ENCODE assay signal across 1 cellular context in the genomic region with DNA sequence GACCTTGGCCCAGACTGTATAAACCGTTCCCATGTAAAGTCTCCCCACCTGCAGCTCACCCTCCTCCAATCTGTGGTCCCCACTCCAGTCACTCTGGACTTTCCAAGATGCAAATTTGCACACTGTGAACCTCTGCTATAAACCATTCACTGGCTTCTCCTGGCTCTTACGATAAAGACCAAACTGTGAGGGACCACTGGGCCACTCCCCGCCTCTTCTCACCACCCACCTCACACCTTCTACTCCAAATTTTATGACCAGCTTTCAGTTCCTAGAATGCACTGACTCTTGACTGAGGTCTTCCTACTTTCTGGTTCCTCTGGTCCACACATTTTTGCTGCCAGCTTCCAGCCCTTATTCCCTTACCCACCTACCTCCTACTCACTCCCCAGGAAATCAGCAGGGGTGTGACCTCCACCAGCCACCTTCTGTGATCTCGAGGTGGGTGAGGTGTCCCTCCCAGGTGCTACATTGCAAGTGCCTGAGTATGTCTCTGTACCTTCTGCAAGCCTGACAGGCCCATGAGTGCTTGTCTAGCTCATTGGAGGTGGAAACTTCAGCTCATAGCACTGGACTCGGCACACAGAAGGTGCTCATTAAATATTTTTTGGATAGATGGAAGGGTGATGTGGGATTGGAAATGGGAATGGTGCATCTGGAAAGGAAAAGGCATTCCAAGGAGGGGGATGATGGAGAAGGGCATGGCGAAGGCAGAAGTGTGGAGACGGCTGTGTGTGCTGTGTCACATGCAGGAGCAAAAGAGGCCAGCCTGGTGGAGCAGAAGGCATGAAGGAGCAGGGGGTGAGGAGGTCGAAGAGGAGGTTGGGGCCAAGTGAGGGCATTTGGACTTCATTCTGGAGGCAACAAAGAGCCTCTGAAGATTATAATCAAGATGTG.
TF ChIP-seq lines count a peak whose summit lies in the region.

No MANE protein-coding gene starts in this region.

TF ChIP-seq in K562, 482 proteins besides CTCF, POLR2A, EP300 and RAD21 (continued from another document and continues in another):
- TF ChIP-seq, protein P1, sequence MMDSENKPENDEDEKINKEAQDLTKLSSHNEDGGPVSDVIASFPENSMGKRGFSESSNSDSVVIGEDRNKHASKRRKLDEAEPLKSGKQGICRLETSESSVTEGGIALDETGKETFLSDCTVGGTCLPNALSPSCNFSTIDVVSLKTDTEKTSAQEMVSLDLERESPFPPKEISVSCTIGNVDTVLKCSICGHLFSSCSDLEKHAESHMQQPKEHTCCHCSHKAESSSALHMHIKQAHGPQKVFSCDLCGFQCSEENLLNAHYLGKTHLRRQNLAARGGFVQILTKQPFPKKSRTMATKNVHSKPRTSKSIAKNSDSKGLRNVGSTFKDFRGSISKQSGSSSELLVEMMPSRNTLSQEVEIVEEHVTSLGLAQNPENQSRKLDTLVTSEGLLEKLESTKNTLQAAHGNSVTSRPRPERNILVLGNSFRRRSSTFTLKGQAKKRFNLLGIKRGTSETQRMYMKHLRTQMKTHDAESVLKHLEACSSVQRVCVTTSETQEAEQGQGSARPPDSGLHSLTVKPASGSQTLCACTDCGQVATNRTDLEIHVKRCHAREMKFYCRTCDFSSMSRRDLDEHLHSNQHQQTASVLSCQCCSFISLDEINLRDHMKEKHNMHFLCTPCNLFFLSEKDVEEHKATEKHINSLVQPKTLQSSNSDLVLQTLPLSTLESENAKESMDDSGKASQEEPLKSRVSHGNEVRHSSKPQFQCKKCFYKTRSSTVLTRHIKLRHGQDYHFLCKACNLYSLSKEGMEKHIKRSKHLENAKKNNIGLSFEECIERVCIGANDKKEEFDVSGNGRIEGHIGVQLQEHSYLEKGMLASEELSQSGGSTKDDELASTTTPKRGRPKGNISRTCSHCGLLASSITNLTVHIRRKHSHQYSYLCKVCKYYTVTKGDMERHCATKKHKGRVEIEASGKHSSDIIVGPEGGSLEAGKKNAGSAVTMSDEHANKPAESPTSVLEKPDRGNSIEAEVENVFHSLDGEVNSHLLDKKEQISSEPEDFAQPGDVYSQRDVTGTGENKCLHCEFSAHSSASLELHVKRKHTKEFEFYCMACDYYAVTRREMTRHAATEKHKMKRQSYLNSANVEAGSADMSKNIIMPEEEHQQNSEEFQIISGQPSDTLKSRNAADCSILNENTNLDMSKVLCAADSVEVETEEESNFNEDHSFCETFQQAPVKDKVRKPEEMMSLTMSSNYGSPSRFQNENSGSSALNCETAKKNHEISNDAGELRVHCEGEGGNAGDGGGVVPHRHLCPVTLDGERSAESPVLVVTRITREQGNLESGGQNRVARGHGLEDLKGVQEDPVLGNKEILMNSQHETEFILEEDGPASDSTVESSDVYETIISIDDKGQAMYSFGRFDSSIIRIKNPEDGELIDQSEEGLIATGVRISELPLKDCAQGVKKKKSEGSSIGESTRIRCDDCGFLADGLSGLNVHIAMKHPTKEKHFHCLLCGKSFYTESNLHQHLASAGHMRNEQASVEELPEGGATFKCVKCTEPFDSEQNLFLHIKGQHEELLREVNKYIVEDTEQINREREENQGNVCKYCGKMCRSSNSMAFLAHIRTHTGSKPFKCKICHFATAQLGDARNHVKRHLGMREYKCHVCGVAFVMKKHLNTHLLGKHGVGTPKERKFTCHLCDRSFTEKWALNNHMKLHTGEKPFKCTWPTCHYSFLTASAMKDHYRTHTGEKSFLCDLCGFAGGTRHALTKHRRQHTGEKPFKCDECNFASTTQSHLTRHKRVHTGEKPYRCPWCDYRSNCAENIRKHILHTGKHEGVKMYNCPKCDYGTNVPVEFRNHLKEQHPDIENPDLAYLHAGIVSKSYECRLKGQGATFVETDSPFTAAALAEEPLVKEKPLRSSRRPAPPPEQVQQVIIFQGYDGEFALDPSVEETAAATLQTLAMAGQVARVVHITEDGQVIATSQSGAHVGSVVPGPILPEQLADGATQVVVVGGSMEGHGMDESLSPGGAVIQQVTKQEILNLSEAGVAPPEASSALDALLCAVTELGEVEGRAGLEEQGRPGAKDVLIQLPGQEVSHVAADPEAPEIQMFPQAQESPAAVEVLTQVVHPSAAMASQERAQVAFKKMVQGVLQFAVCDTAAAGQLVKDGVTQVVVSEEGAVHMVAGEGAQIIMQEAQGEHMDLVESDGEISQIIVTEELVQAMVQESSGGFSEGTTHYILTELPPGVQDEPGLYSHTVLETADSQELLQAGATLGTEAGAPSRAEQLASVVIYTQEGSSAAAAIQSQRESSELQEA (IDR thresholded peaks at IDR 0.05; ENCODE audit: low read depth): no peak
- no peak for TF ChIP-seq ZNF121 (CRISPR knock-in tag; conservative IDR thresholded peaks at IDR 0.05)
- TF ChIP-seq, protein P2, sequence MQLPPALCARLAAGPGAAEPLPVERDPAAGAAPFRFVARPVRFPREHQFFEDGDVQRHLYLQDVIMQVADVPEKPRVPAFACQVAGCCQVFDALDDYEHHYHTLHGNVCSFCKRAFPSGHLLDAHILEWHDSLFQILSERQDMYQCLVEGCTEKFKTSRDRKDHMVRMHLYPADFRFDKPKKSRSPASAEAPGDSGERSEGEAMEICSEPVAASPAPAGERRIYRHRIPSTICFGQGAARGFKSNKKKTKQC (CRISPR knock-in tag; IDR thresholded peaks at IDR 0.05): no peak
- no peak for TF ChIP-seq FOXA1 (IDR thresholded peaks at IDR 0.05; ENCODE audit: borderline replicate concordance)
- peak; percentile 62 for TF ChIP-seq ZNF766 (CRISPR knock-in tag; conservative IDR thresholded peaks at IDR 0.05)
- TF ChIP-seq PTBP1 (IDR thresholded peaks at IDR 0.05; ENCODE audit: low read depth, low read length): no peak
- no peak for TF ChIP-seq PCBP1 (IDR thresholded peaks at IDR 0.05; ENCODE audit: low read depth, low read length, poor library complexity, severe bottlenecking)
- TF ChIP-seq CTBP1 (IDR thresholded peaks at IDR 0.05; ENCODE audit: borderline replicate concordance): no peak
- TF ChIP-seq, protein P3, sequence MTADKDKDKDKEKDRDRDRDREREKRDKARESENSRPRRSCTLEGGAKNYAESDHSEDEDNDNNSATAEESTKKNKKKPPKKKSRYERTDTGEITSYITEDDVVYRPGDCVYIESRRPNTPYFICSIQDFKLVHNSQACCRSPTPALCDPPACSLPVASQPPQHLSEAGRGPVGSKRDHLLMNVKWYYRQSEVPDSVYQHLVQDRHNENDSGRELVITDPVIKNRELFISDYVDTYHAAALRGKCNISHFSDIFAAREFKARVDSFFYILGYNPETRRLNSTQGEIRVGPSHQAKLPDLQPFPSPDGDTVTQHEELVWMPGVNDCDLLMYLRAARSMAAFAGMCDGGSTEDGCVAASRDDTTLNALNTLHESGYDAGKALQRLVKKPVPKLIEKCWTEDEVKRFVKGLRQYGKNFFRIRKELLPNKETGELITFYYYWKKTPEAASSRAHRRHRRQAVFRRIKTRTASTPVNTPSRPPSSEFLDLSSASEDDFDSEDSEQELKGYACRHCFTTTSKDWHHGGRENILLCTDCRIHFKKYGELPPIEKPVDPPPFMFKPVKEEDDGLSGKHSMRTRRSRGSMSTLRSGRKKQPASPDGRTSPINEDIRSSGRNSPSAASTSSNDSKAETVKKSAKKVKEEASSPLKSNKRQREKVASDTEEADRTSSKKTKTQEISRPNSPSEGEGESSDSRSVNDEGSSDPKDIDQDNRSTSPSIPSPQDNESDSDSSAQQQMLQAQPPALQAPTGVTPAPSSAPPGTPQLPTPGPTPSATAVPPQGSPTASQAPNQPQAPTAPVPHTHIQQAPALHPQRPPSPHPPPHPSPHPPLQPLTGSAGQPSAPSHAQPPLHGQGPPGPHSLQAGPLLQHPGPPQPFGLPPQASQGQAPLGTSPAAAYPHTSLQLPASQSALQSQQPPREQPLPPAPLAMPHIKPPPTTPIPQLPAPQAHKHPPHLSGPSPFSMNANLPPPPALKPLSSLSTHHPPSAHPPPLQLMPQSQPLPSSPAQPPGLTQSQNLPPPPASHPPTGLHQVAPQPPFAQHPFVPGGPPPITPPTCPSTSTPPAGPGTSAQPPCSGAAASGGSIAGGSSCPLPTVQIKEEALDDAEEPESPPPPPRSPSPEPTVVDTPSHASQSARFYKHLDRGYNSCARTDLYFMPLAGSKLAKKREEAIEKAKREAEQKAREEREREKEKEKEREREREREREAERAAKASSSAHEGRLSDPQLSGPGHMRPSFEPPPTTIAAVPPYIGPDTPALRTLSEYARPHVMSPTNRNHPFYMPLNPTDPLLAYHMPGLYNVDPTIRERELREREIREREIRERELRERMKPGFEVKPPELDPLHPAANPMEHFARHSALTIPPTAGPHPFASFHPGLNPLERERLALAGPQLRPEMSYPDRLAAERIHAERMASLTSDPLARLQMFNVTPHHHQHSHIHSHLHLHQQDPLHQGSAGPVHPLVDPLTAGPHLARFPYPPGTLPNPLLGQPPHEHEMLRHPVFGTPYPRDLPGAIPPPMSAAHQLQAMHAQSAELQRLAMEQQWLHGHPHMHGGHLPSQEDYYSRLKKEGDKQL (CRISPR knock-in tag; IDR thresholded peaks at IDR 0.05; ENCODE audit: borderline replicate concordance): no peak
- TF ChIP-seq, protein P4, sequence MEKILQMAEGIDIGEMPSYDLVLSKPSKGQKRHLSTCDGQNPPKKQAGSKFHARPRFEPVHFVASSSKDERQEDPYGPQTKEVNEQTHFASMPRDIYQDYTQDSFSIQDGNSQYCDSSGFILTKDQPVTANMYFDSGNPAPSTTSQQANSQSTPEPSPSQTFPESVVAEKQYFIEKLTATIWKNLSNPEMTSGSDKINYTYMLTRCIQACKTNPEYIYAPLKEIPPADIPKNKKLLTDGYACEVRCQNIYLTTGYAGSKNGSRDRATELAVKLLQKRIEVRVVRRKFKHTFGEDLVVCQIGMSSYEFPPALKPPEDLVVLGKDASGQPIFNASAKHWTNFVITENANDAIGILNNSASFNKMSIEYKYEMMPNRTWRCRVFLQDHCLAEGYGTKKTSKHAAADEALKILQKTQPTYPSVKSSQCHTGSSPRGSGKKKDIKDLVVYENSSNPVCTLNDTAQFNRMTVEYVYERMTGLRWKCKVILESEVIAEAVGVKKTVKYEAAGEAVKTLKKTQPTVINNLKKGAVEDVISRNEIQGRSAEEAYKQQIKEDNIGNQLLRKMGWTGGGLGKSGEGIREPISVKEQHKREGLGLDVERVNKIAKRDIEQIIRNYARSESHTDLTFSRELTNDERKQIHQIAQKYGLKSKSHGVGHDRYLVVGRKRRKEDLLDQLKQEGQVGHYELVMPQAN (IDR thresholded peaks at IDR 0.05; ENCODE audit: borderline replicate concordance): no peak
- TF ChIP-seq CBFA2T3 (IDR thresholded peaks at IDR 0.05): no peak
- TF ChIP-seq ELF1 (tag; IDR thresholded peaks at IDR 0.05): no peak
- TF ChIP-seq ZNF77 (CRISPR knock-in tag; IDR thresholded peaks at IDR 0.05): no peak
- TF ChIP-seq, protein P5, sequence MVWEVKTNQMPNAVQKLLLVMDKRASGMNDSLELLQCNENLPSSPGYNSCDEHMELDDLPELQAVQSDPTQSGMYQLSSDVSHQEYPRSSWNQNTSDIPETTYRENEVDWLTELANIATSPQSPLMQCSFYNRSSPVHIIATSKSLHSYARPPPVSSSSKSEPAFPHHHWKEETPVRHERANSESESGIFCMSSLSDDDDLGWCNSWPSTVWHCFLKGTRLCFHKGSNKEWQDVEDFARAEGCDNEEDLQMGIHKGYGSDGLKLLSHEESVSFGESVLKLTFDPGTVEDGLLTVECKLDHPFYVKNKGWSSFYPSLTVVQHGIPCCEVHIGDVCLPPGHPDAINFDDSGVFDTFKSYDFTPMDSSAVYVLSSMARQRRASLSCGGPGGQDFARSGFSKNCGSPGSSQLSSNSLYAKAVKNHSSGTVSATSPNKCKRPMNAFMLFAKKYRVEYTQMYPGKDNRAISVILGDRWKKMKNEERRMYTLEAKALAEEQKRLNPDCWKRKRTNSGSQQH (CRISPR knock-in tag; IDR thresholded peaks at IDR 0.05): peak; percentile 69; the same call in 1 of the 2 replicates
- TF ChIP-seq NONO (IDR thresholded peaks at IDR 0.05; ENCODE audit: low read depth in 2 of 2, low read length in 1 of 2): no peak
- TF ChIP-seq, protein P6, sequence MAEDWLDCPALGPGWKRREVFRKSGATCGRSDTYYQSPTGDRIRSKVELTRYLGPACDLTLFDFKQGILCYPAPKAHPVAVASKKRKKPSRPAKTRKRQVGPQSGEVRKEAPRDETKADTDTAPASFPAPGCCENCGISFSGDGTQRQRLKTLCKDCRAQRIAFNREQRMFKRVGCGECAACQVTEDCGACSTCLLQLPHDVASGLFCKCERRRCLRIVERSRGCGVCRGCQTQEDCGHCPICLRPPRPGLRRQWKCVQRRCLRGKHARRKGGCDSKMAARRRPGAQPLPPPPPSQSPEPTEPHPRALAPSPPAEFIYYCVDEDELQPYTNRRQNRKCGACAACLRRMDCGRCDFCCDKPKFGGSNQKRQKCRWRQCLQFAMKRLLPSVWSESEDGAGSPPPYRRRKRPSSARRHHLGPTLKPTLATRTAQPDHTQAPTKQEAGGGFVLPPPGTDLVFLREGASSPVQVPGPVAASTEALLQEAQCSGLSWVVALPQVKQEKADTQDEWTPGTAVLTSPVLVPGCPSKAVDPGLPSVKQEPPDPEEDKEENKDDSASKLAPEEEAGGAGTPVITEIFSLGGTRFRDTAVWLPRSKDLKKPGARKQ (CRISPR knock-in tag; IDR thresholded peaks at IDR 0.05): no peak
- no peak for TF ChIP-seq TCF7 (IDR thresholded peaks at IDR 0.05; ENCODE audit: borderline replicate concordance)
- no peak for TF ChIP-seq NEUROD1 (IDR thresholded peaks at IDR 0.05; ENCODE audit: borderline replicate concordance, low read depth, low read length, partially characterized antibody)
- TF ChIP-seq RFX5 (IDR thresholded peaks at IDR 0.05; ENCODE audit: low read depth, low read length): no peak
- TF ChIP-seq ARNT (IDR thresholded peaks at IDR 0.05): no peak
- TF ChIP-seq, protein P7, sequence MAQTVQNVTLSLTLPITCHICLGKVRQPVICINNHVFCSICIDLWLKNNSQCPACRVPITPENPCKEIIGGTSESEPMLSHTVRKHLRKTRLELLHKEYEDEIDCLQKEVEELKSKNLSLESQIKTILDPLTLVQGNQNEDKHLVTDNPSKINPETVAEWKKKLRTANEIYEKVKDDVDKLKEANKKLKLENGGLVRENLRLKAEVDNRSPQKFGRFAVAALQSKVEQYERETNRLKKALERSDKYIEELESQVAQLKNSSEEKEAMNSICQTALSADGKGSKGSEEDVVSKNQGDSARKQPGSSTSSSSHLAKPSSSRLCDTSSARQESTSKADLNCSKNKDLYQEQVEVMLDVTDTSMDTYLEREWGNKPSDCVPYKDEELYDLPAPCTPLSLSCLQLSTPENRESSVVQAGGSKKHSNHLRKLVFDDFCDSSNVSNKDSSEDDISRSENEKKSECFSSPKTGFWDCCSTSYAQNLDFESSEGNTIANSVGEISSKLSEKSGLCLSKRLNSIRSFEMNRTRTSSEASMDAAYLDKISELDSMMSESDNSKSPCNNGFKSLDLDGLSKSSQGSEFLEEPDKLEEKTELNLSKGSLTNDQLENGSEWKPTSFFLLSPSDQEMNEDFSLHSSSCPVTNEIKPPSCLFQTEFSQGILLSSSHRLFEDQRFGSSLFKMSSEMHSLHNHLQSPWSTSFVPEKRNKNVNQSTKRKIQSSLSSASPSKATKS (CRISPR knock-in tag; IDR thresholded peaks at IDR 0.05): no peak
- no peak for TF ChIP-seq FOXK2 (conservative IDR thresholded peaks at IDR 0.05 in 1 of 2, IDR thresholded peaks at IDR 0.05 in 1 of 2; ENCODE audit: low read depth in 2 of 2)
- TF ChIP-seq, protein P8, sequence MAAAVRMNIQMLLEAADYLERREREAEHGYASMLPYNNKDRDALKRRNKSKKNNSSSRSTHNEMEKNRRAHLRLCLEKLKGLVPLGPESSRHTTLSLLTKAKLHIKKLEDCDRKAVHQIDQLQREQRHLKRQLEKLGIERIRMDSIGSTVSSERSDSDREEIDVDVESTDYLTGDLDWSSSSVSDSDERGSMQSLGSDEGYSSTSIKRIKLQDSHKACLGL (CRISPR knock-in tag; IDR thresholded peaks at IDR 0.05; ENCODE audit: borderline replicate concordance, poor library complexity, severe bottlenecking): no peak
- TF ChIP-seq MTA1 (IDR thresholded peaks at IDR 0.05; ENCODE audit: borderline replicate concordance): no peak
- TF ChIP-seq ZBTB8A (IDR thresholded peaks at IDR 0.05; ENCODE audit: partially characterized antibody): no peak
- TF ChIP-seq, protein P9, sequence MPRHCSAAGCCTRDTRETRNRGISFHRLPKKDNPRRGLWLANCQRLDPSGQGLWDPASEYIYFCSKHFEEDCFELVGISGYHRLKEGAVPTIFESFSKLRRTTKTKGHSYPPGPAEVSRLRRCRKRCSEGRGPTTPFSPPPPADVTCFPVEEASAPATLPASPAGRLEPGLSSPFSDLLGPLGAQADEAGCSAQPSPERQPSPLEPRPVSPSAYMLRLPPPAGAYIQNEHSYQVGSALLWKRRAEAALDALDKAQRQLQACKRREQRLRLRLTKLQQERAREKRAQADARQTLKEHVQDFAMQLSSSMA (CRISPR knock-in tag; IDR thresholded peaks at IDR 0.05): no peak
